12 cellular contexts compared by ENCODE assay signal in the genomic region with DNA sequence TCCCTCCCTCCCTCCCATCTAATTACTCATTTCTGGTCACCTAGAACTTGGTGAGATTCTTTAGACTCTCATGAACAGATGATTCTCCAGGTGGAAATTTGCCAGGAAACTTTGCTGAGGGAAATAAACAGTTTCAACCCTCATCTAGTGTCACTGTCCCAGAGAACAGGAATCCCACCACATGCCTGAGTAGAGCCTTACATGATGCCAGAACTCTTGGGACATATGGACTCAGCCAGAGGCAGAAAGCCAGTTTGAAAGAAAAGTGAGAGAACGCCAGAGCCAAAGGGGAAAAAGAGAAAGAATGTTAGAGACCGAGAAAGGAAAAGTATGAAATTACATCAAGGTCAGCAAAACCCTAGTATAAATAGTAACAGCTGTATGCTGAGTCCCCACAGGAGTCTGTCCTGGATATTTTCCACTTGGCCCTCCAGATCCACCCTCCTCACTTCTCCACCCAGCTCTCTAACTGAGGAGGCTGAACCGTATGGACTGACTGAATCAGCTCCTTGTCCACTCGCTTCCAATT.
A peak's percentile ranks its signal among the peaks of the same experiment; 100 is the strongest.
DNase-seq lines count a peak whose midpoint lies in the region; ATAC-seq, FAIRE-seq and TF ChIP-seq lines count a peak whose summit lies in the region.
"Had no signal": no experiment of that assay in that cellular context is flagged by ENCODE, and none has a peak within 500 bp of the region (broad histone marks: within the 10 kb centered on the region; RNA-seq: fewer than 3 reads in every experiment).

No MANE protein-coding gene starts in this region.

- H3K9ac ChIP-seq in astrocyte (ENCODE audit: low read length) = no peak overlapping the region
- H3K9ac ChIP-seq in endodermal cell (ENCODE audit: extremely low read depth, low read length, poor library complexity, severe bottlenecking) = no peak overlapping the region

- H3K27me3 Mint-ChIP-seq in astrocyte (ENCODE audit: low read depth, unreplicated experiment) (no peaks in the 10 kb centered on the region), endodermal cell (ENCODE audit: insufficient read depth) (no peaks in the 10 kb centered on the region)
- H3K27me3 Mint-ChIP-seq: activated T-cell treated with anti-CD3 and anti-CD28 coated beads, Interleukin-2, amount 50 U/mL, for 24 hours; central memory CD8-positive, alpha-beta T cell had no signal

- H3K4me2 ChIP-seq in astrocyte (ENCODE audit: low read length) = no peak overlapping the region
- H3K4me2 ChIP-seq: A549 had no signal

- 16 to 29% (median 19%) methylated on average over 4 of the region's 4 CpGs for whole genome bisulfite sequencing in psoas muscle, 3 donors
- WGBS in endodermal cell (ENCODE audit: insufficient coverage in 1 of 2, insufficient read length in 1 of 2), 2 experiments = 86 to 92% methylated on average over 1 to 4 of the region's 4 CpGs

- ATAC-seq in psoas muscle = peak; percentile 57 to 68 (median 64)
- ATAC-seq in GM21390 (IDR thresholded peaks at IDR 0.05; ENCODE audit: unreplicated experiment) = no peak
- ATAC-seq: A549 had no signal

- H3K9me3 Mint-ChIP-seq in astrocyte (ENCODE audit: unreplicated experiment) = peaks cover 1% of the 10 kb centered on the region
- peaks cover 2% of the 10 kb centered on the region for H3K9me3 Mint-ChIP-seq in endodermal cell
- H3K9me3 Mint-ChIP-seq: activated T-cell treated with anti-CD3 and anti-CD28 coated beads, Interleukin-2, amount 50 U/mL, for 24 hours; central memory CD8-positive, alpha-beta T cell had no signal

- no peaks in the 10 kb centered on the region for H3K36me3 ChIP-seq in astrocyte (ENCODE audit: insufficient read depth, low read length)
- H3K36me3 ChIP-seq in psoas muscle (ENCODE audit: insufficient read depth in 1 of 2, low read depth in 1 of 2) = no peaks in the 10 kb centered on the region
- no peaks in the 10 kb centered on the region for H3K36me3 ChIP-seq in endodermal cell (ENCODE audit: control insufficient read depth, insufficient read depth, low read length)

- H3K36me3 Mint-ChIP-seq in astrocyte (ENCODE audit: low read depth, unreplicated experiment) (no peaks in the 10 kb centered on the region), endodermal cell (ENCODE audit: low read depth) (peaks cover 1% of the 10 kb centered on the region)

- no peaks in the 10 kb centered on the region for H3K79me2 ChIP-seq in astrocyte (ENCODE audit: insufficient read depth, low read length)

- H3K27ac ChIP-seq in astrocyte (ENCODE audit: low read depth, low read length) (no peak overlapping the region), psoas muscle (peak overlapping the region; percentile 25), endodermal cell (ENCODE audit: low read depth, low read length) (no peak overlapping the region)
- H3K27ac ChIP-seq: A549 had no signal

- H3K4me1 ChIP-seq in astrocyte (ENCODE audit: insufficient read depth, low read length) = peaks cover 18% of the 10 kb centered on the region
- peaks cover 26% of the 10 kb centered on the region for H3K4me1 ChIP-seq in psoas muscle
- no peaks in the 10 kb centered on the region for H3K4me1 ChIP-seq in endodermal cell (ENCODE audit: control insufficient read depth, insufficient read depth, low read length)

- intact Hi-C loops in psoas muscle (cut with DNase I) = no loop called here

- no peak overlapping the region for H2AFZ ChIP-seq in astrocyte (ENCODE audit: low read depth, low read length)

- H3K27me3 ChIP-seq in astrocyte (ENCODE audit: insufficient read depth, low read length) = no peaks in the 10 kb centered on the region
- no peaks in the 10 kb centered on the region for H3K27me3 ChIP-seq in psoas muscle (ENCODE audit: insufficient read depth in 3 of 3, low read length in 2 of 3)
- H3K27me3 ChIP-seq in endodermal cell (ENCODE audit: control insufficient read depth, insufficient read depth, low read length, poor library complexity, severe bottlenecking) = no peaks in the 10 kb centered on the region

- no peak for TF ChIP-seq CTCF in astrocyte (IDR thresholded peaks at IDR 0.05; ENCODE audit: insufficient read depth, low read depth, low read length)
- no peak for TF ChIP-seq CTCF in psoas muscle (IDR thresholded peaks at IDR 0.05)
- no peak for TF ChIP-seq CTCF in endodermal cell (conservative IDR thresholded peaks at IDR 0.05)

- H3K4me3 ChIP-seq in astrocyte (ENCODE audit: insufficient read depth, low read depth, low read length) (no peak overlapping the region), psoas muscle (peak overlapping the region; percentile 28), endodermal cell (ENCODE audit: low read length) (no peak overlapping the region)
- H3K4me3 ChIP-seq: A549 had no signal

- no peak overlapping the region for H3K4me3 Mint-ChIP-seq in astrocyte (ENCODE audit: unreplicated experiment)
- no peak overlapping the region for H3K4me3 Mint-ChIP-seq in endodermal cell
- H3K4me3 Mint-ChIP-seq: activated T-cell treated with anti-CD3 and anti-CD28 coated beads, Interleukin-2, amount 50 U/mL, for 24 hours; central memory CD8-positive, alpha-beta T cell had no signal

- no peak overlapping the region for H3K27ac Mint-ChIP-seq in astrocyte (ENCODE audit: unreplicated experiment)
- H3K27ac Mint-ChIP-seq in endodermal cell = no peak overlapping the region
- H3K27ac Mint-ChIP-seq: activated T-cell treated with anti-CD3 and anti-CD28 coated beads, Interleukin-2, amount 50 U/mL, for 24 hours had no signal

- H3K4me1 Mint-ChIP-seq in astrocyte (ENCODE audit: low read depth, unreplicated experiment) (peaks cover 18% of the 10 kb centered on the region), endodermal cell (peaks cover 3% of the 10 kb centered on the region)
- H3K4me1 Mint-ChIP-seq: central memory CD8-positive, alpha-beta T cell had no signal

- no peak for FAIRE-seq in astrocyte (lab: Jason Lieb, UNC)
- FAIRE-seq: A549 had no signal

- DNase-seq in AG08395 (ENCODE audit: low spot score) = peak; percentile 58
- DNase-seq in astrocyte (ENCODE audit: low read depth) = peak; percentile 61
- peak; percentile 30 for DNase-seq in glomerular visceral epithelial cell (ENCODE audit: extremely low spot score)
- DNase-seq in psoas muscle = no peak
- no peak for DNase-seq in T1000 (lab: John Stamatoyannopoulos, UW)
- DNase-seq in activated CD4-positive, alpha-beta T cell treated with anti-CD3 and anti-CD28 coated beads for 48 hours = no peak
- DNase-seq in endodermal cell = no peak
- DNase-seq: activated T-cell treated with anti-CD3 and anti-CD28 coated beads, Interleukin-2, amount 50 U/mL, for 24 hours; NCI-H1436 had no signal

- H3K9me3 ChIP-seq in astrocyte (ENCODE audit: insufficient read depth, low read depth, low read length) = no peaks in the 10 kb centered on the region
- no peaks in the 10 kb centered on the region for H3K9me3 ChIP-seq in psoas muscle
- H3K9me3 ChIP-seq in endodermal cell (ENCODE audit: control insufficient read depth, low read length) = no peaks in the 10 kb centered on the region
- H3K9me3 ChIP-seq: A549 had no signal

- no peaks in the 10 kb centered on the region for H4K20me1 ChIP-seq in astrocyte (ENCODE audit: insufficient read depth, low read length)

Comparison
In these comparisons a context has a peak if more than half of its experiments do, and no peak if none do; other contexts are left out.
1. DNase-seq: peak in AG08395 (single experiment), astrocyte (single experiment) and glomerular visceral epithelial cell (single experiment); none in psoas muscle (0 of 2), T1000 (single experiment), activated CD4-positive, alpha-beta T cell treated with anti-CD3 and anti-CD28 coated beads for 48 hours (single experiment) and endodermal cell (single experiment).